ENCODE assay signal across 8 cellular contexts in genomic region chr6:92779758-92780157, GRCh38.
DNase-seq lines count a peak whose midpoint lies in the region; ATAC-seq and TF ChIP-seq lines count a peak whose summit lies in the region.
"Had no signal": no experiment of that assay in that cellular context is flagged by ENCODE, and none has a peak within 500 bp of the region (broad histone marks: within the 10 kb centered on the region; RNA-seq: fewer than 3 reads in every experiment).

No MANE protein-coding gene starts in this region.

- H3K9me3 Mint-ChIP-seq in CD4-positive, alpha-beta memory T cell: peaks cover 0 to 7% (median 3%) of the 10 kb centered on the region in 8 donors

- no peak overlapping the region for H2AFZ ChIP-seq in IMR-90 (replicated peaks; ENCODE audit: low read length, poor library complexity)

- no peak overlapping the region for H4K91ac ChIP-seq in IMR-90 (ENCODE audit: insufficient read depth, low read depth, low read length)

- no peak overlapping the region for H3K14ac ChIP-seq in IMR-90 (replicated peaks; ENCODE audit: low read depth, low read length)

- no peak overlapping the region for H2AK9ac ChIP-seq in IMR-90 (replicated peaks; ENCODE audit: low read depth, low read length, poor library complexity)

- H2BK15ac ChIP-seq in IMR-90 (ENCODE audit: low read depth, low read length): no peak overlapping the region

- H3K4me1 Mint-ChIP-seq in CD4-positive, alpha-beta memory T cell: no peaks in the 10 kb centered on the region

- no peak overlapping the region for H3K27ac ChIP-seq in IMR-90 (ENCODE audit: insufficient read depth, low read length)
- no peak overlapping the region for H3K27ac ChIP-seq in prostate gland
- no peak overlapping the region for H3K27ac ChIP-seq in CD4-positive, alpha-beta memory T cell (ENCODE audit: low read depth, low read length)
- H3K27ac ChIP-seq: VCaP had no signal

- DNase-seq in IMR-90 (peak; percentile 63), NCI-H2227 treated with DMSO at 0.1 percent for 48 hours (lab: John Stamatoyannopoulos, UW) (peak; percentile 62), epithelial cell of esophagus (ENCODE audit: low read depth) (peak; percentile 93), prostate gland (ENCODE audit: low spot score) (peak; percentile 7)
- no peak for DNase-seq in CD4-positive, alpha-beta memory T cell
- no peak for DNase-seq in activated naive CD4-positive, alpha-beta T cell treated with Interleukin-2 at 50 U/mL for 16 hours

- in situ Hi-C loops in IMR-90 (cut with MboI; ENCODE audit: low sequenced_read_pairs): no loop called here

- H2BK20ac ChIP-seq in IMR-90 (ENCODE audit: low read depth, low read length): no peak overlapping the region

- H3K4me3 ChIP-seq in IMR-90 (ENCODE audit: insufficient read depth, low read depth, low read length) (no peak overlapping the region), epithelial cell of esophagus (ENCODE audit: low read length) (no peak overlapping the region), prostate gland (no peak overlapping the region)
- H3K4me3 ChIP-seq in CD4-positive, alpha-beta memory T cell (ENCODE audit: low read length in 2 of 2): no peak overlapping the region

- no peak overlapping the region for H3K4ac ChIP-seq in IMR-90 (ENCODE audit: low read depth, low read length)

- intact Hi-C loops in IMR-90 (cut with micrococcal nuclease) (loop anchor here (5.0 kb wide), 4 partner anchors 657 to 1837 kb away; no protein-coding TSS in a partner anchor), prostate gland (cut with DNase I) (no loop called here)
- intact Hi-C loops in CD4-positive, alpha-beta memory T cell (cut with micrococcal nuclease): no loop called here

- no peaks in the 10 kb centered on the region for H4K20me1 ChIP-seq in IMR-90 (ENCODE audit: insufficient read depth, low read length)

- H4K5ac ChIP-seq in IMR-90 (ENCODE audit: low read depth, low read length): no peak overlapping the region

- H3K9ac ChIP-seq in IMR-90 (ENCODE audit: low read depth, low read length): no peak overlapping the region

- no CpG with 5 or more reads among the region's 1 CpG for WGBS in IMR-90 (ENCODE audit: extremely low coverage in 2 of 2, insufficient read length in 1 of 2), 2 experiments
- 9% methylated on average over 1 of the region's 1 CpG for WGBS in prostate gland

- H3K4me2 ChIP-seq in IMR-90 (ENCODE audit: low read depth, low read length): peak overlapping the region; percentile 36; the same call in 1 of the 2 replicates

- H3K36me3 Mint-ChIP-seq in CD4-positive, alpha-beta memory T cell: no peaks in the 10 kb centered on the region

- TF ChIP-seq POLR2A in IMR-90 (IDR thresholded peaks at IDR 0.05; ENCODE audit: low read depth, low read length) (no peak), prostate gland (IDR thresholded peaks at IDR 0.05) (no peak)

- TF ChIP-seq CTCF in IMR-90 (conservative IDR thresholded peaks at IDR 0.05; ENCODE audit: low read depth, low read length): no peak
- TF ChIP-seq CTCF in epithelial cell of esophagus (IDR thresholded peaks at IDR 0.05; ENCODE audit: insufficient read depth, low read depth, low read length, missing control alignments): no peak
- no peak for TF ChIP-seq CTCF in prostate gland (IDR thresholded peaks at IDR 0.05)

- ATAC-seq in IMR-90 (ENCODE audit: low read depth) (peak; percentile 54; the same call in 1 of the 2 replicates), GM19395 (IDR thresholded peaks at IDR 0.05; ENCODE audit: unreplicated experiment) (no peak)

- H3K27ac Mint-ChIP-seq in CD4-positive, alpha-beta memory T cell: no peak overlapping the region

- no peak overlapping the region for H2BK5ac ChIP-seq in IMR-90 (ENCODE audit: low read depth, low read length, poor library complexity, severe bottlenecking)

- H4K8ac ChIP-seq in IMR-90 (ENCODE audit: low read depth in 2 of 2, low read length in 2 of 2): no peak overlapping the region

- no peak overlapping the region for H3K18ac ChIP-seq in IMR-90 (ENCODE audit: low read depth, low read length)

- H3K4me1 ChIP-seq in IMR-90 (ENCODE audit: control insufficient read depth, insufficient read depth, low read length) (no peaks in the 10 kb centered on the region), prostate gland (replicated peaks) (no peaks in the 10 kb centered on the region)
- no peaks in the 10 kb centered on the region for H3K4me1 ChIP-seq in CD4-positive, alpha-beta memory T cell (ENCODE audit: insufficient read depth, low read length)

- no peak overlapping the region for H3K4me3 Mint-ChIP-seq in CD4-positive, alpha-beta memory T cell

- no peaks in the 10 kb centered on the region for H3K9me1 ChIP-seq in IMR-90 (ENCODE audit: insufficient read depth, low read length)

- CTCF ChIA-PET in IMR-90 (lab: Yijun Ruan, JAX): interaction anchor here (1.1 kb wide), 1 partner anchor 11 kb away, joined by 4 read pairs; no protein-coding TSS in a partner anchor
- CTCF ChIA-PET in CD4-positive, alpha-beta memory T cell (lab: Charles Lee; ENCODE audit: partially characterized antibody): no interaction called here

- no peak overlapping the region for H3K23ac ChIP-seq in IMR-90 (ENCODE audit: low read depth, low read length)

- H3K27me3 Mint-ChIP-seq in CD4-positive, alpha-beta memory T cell: no peaks in the 10 kb centered on the region

- dilution Hi-C loops in IMR-90 (cut with HindIII; ENCODE audit: low sequenced_read_pairs, unreplicated experiment): no loop called here

- H3K36me3 ChIP-seq in IMR-90 (ENCODE audit: control insufficient read depth, insufficient read depth, low read length) (no peaks in the 10 kb centered on the region), prostate gland (no peaks in the 10 kb centered on the region)
- no peaks in the 10 kb centered on the region for H3K36me3 ChIP-seq in CD4-positive, alpha-beta memory T cell (ENCODE audit: insufficient read depth, low read length)

- H3K9me3 ChIP-seq in IMR-90 (ENCODE audit: control insufficient read depth, insufficient read depth, low read length): no peaks in the 10 kb centered on the region
- no peaks in the 10 kb centered on the region for H3K9me3 ChIP-seq in prostate gland
- H3K9me3 ChIP-seq in CD4-positive, alpha-beta memory T cell (ENCODE audit: control insufficient read depth in 1 of 2, low read length in 2 of 2): no peaks in the 10 kb centered on the region

- no peak overlapping the region for H2BK120ac ChIP-seq in IMR-90 (ENCODE audit: low read depth, low read length)

- BruUV-seq in IMR-90 (replicated peaks; lab: Mats Ljungman, UMichigan): no TSS peak

- H3K79me1 ChIP-seq in IMR-90 (ENCODE audit: low read depth in 1 of 2, low read length in 2 of 2): no peaks in the 10 kb centered on the region

- POLR2A ChIA-PET in IMR-90 (lab: Charles Lee; ENCODE audit: unreplicated experiment): no interaction called here
- POLR2A ChIA-PET in CD4-positive, alpha-beta memory T cell (lab: Charles Lee; ENCODE audit: partially characterized antibody): no interaction called here

- no peak for TF ChIP-seq RAD21 in IMR-90 (IDR thresholded peaks at IDR 0.05; ENCODE audit: low read length)

- no peak overlapping the region for H2AK5ac ChIP-seq in IMR-90 (ENCODE audit: low read depth, low read length)

- H3K27me3 ChIP-seq in IMR-90 (ENCODE audit: control insufficient read depth, insufficient read depth, low read length): no peaks in the 10 kb centered on the region
- no peaks in the 10 kb centered on the region for H3K27me3 ChIP-seq in prostate gland (replicated peaks; ENCODE audit: insufficient read depth)
- no peaks in the 10 kb centered on the region for H3K27me3 ChIP-seq in CD4-positive, alpha-beta memory T cell (ENCODE audit: insufficient read depth, low read length)

- H3K56ac ChIP-seq in IMR-90 (ENCODE audit: extremely low read depth, insufficient read depth, low read length): no peak overlapping the region

TF ChIP-seq in IMR-90, 13 proteins besides CTCF, POLR2A, EP300 and RAD21:
- no peak for TF ChIP-seq MAZ (IDR thresholded peaks at IDR 0.05; ENCODE audit: borderline replicate concordance, low read depth, low read length)

Comparison
In these comparisons a context has a peak if more than half of its experiments do, and no peak if none do; other contexts are left out.
1. DNase-seq: peak in IMR-90 (single experiment), NCI-H2227 treated with DMSO at 0.1 percent for 48 hours (single experiment), epithelial cell of esophagus (single experiment) and prostate gland (single experiment); none in CD4-positive, alpha-beta memory T cell (0 of 5) and activated naive CD4-positive, alpha-beta T cell treated with Interleukin-2 at 50 U/mL for 16 hours (single experiment).